19 cellular contexts compared by ENCODE assay signal in the genomic region with DNA sequence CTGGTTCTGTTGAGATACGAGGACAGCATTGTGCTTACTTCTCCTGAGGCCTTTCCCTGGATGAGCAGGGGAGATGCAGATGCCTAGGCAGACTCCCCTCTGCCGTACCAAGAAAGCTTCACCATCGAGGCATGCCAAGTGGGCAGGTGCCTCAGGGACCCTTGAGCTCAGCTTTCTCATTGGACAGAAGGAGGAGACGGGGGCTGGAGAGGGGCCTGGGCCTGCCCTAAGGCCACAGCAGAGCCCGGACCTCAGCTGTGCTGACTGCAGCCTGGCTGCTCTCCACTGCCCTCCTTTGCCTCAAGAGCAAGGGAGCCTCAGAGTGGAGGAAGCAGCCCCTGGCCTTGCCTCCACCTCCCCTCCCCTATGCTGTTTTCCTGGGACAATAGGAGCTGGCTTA. TPM values are rescaled to one million over a fixed set of nuclear protein-coding genes. Genes with fewer than 3 reads are reported as not detected.
A peak's percentile ranks its signal among the peaks of the same experiment; 100 is the strongest.
DNase-seq lines count a peak whose midpoint lies in the region; ATAC-seq, FAIRE-seq and TF ChIP-seq lines count a peak whose summit lies in the region.
"Had no signal": no experiment of that assay in that cellular context is flagged by ENCODE, and none has a peak within 500 bp of the region (broad histone marks: within the 10 kb centered on the region; RNA-seq: fewer than 3 reads in every experiment).

No MANE protein-coding gene starts in this region.

- H3K4me2 ChIP-seq in SK-N-SH = no peak overlapping the region
- no peak overlapping the region for H3K4me2 ChIP-seq in GM12878 (ENCODE audit: control insufficient read depth, insufficient read depth)
- H3K4me2 ChIP-seq: BLaER1 had no signal

- TF ChIP-seq RAD21 in SK-N-SH (IDR thresholded peaks at IDR 0.05; ENCODE audit: low read length) (no peak), GM12878 (IDR thresholded peaks at IDR 0.05; ENCODE audit: insufficient read depth, low read depth, low read length) (no peak)

- H3K79me2 ChIP-seq in SK-N-SH (ENCODE audit: insufficient read depth) (no peaks in the 10 kb centered on the region), GM12878 (ENCODE audit: control insufficient read depth, insufficient read depth, low read length) (no peaks in the 10 kb centered on the region)

- TF ChIP-seq CTCF in SK-N-SH (IDR thresholded peaks at IDR 0.05) = no peak
- no peak for TF ChIP-seq CTCF in GM12878 (IDR thresholded peaks at IDR 0.05 in 2 of 3, conservative IDR thresholded peaks at IDR 0.05 in 1 of 3; ENCODE audit: control insufficient read depth in 2 of 3, extremely low read depth in 1 of 3, insufficient read depth in 1 of 3, low read depth in 3 of 3, low read length in 3 of 3)

- H3K36me3 Mint-ChIP-seq in stimulated activated memory B cell treated with anti-CD40 and anti-IgM and Interleukin-4, amounts not matched to agents 10 μg/mL and 1 μg/mL and 100 μg/mL, for 72 hours = no peaks in the 10 kb centered on the region
- H3K36me3 Mint-ChIP-seq: CD8-positive, alpha-beta memory T cell had no signal

- SMC1A ChIA-PET in GM12878 (lab: Charles Lee; ENCODE audit: uncharacterized antibody, unreplicated experiment) = no interaction called here

- RAD21 ChIA-PET in GM12878 (lab: Charles Lee; ENCODE audit: unreplicated experiment) = no interaction called here

- no peaks in the 10 kb centered on the region for H3F3A ChIP-seq in SK-N-SH (replicated peaks; ENCODE audit: insufficient read depth)

- TF ChIP-seq POLR2A in GM12878 (IDR thresholded peaks at IDR 0.05; ENCODE audit: low read depth, low read length) = no peak

- H2AFZ ChIP-seq in SK-N-SH (ENCODE audit: low read depth) (no peak overlapping the region), GM12878 (ENCODE audit: control insufficient read depth, low read depth, low read length) (no peak overlapping the region)
- H2AFZ ChIP-seq: GM23248 had no signal

- H3K9ac ChIP-seq in SK-N-SH = no peak overlapping the region
- no peak overlapping the region for H3K9ac ChIP-seq in GM12878 (ENCODE audit: control insufficient read depth, insufficient read depth, low read length)
- H3K9ac ChIP-seq: BLaER1, GM23248 had no signal

- ATAC-seq in SK-N-SH treated with all-trans-retinoic acid at 6 μM for 48 hours (peak; percentile 25; the same call in 1 of the 3 replicates), GM12878 (peak; percentile 21; the same call in 2 of the 3 replicates), HG03469 (IDR thresholded peaks at IDR 0.05; ENCODE audit: unreplicated experiment) (no peak)
- ATAC-seq in stimulated activated memory B cell treated with anti-CD40 and anti-IgM and Interleukin-4, amounts not matched to agents 10 μg/mL and 1 μg/mL and 100 μg/mL, for 72 hours = peak; percentile 42

- H3K4me1 ChIP-seq in SK-N-SH (ENCODE audit: control insufficient read depth in 1 of 2, insufficient read depth in 2 of 2, low read depth in 1 of 2, low read length in 1 of 2) (no peaks in the 10 kb centered on the region), GM12878 (ENCODE audit: control insufficient read depth, insufficient read depth, low read length) (no peaks in the 10 kb centered on the region)

- H3K9me2 ChIP-seq in SK-N-SH = no peaks in the 10 kb centered on the region

- no peak for FAIRE-seq in GM12878 (lab: Jason Lieb, UNC)

- no peak overlapping the region for H3K27ac Mint-ChIP-seq in stimulated activated memory B cell treated with anti-CD40 and anti-IgM and Interleukin-4, amounts not matched to agents 10 μg/mL and 1 μg/mL and 100 μg/mL, for 72 hours
- H3K27ac Mint-ChIP-seq: CD8-positive, alpha-beta memory T cell; H9 had no signal

- CTCF ChIA-PET in SK-N-SH (lab: Yijun Ruan, JAX) = no interaction called here
- CTCF ChIA-PET in GM12878 (lab: Yijun Ruan, JAX) = no interaction called here

- H3K36me3 ChIP-seq in SK-N-SH (replicated peaks in 1 of 2; ENCODE audit: control insufficient read depth in 1 of 2, insufficient read depth in 2 of 2, low read length in 1 of 2) (no peaks in the 10 kb centered on the region), GM12878 (ENCODE audit: control insufficient read depth in 2 of 2, insufficient read depth in 2 of 2, low read length in 1 of 2) (no peaks in the 10 kb centered on the region)
- H3K36me3 ChIP-seq: BLaER1 had no signal

- H3K27me3 Mint-ChIP-seq in stimulated activated memory B cell treated with anti-CD40 and anti-IgM and Interleukin-4, amounts not matched to agents 10 μg/mL and 1 μg/mL and 100 μg/mL, for 72 hours = peaks cover 13% of the 10 kb centered on the region

- in situ Hi-C loops in GM12878 (cut with MboI) = no loop called here

- DNase-seq in SK-N-SH = no peak
- DNase-seq in GM12878 (ENCODE audit: low read depth, low spot score) = no peak
- peak; percentile 71 for DNase-seq in mesenteric fat pad (ENCODE audit: low spot score)
- DNase-seq in NOMO-1 treated with dmso at 0.1 percent for 144 hours (lab: John Stamatoyannopoulos, UW; ENCODE audit: unreplicated experiment) = no peak
- DNase-seq in midbrain (lab: John Stamatoyannopoulos, UW) = no peak
- DNase-seq: AML-193; Caco-2; CD8-positive, alpha-beta memory T cell; DND-41; GDM1; GM23248; H9 had no signal

- intact Hi-C loops in GM12878 (cut with micrococcal nuclease; ENCODE audit: unreplicated experiment) = loop anchor here (1.0 kb wide), 1 partner anchor 15 kb away; no protein-coding TSS in a partner anchor

- no peak overlapping the region for H3K4me3 Mint-ChIP-seq in stimulated activated memory B cell treated with anti-CD40 and anti-IgM and Interleukin-4, amounts not matched to agents 10 μg/mL and 1 μg/mL and 100 μg/mL, for 72 hours
- H3K4me3 Mint-ChIP-seq: CD8-positive, alpha-beta memory T cell; H9 had no signal

- POLR2A ChIA-PET in SK-N-SH (lab: Yijun Ruan, JAX) = no interaction called here
- POLR2A ChIA-PET in GM12878 (lab: Charles Lee) = no interaction called here

- no peaks in the 10 kb centered on the region for H3K27me3 ChIP-seq in SK-N-SH (ENCODE audit: insufficient read depth)
- H3K27me3 ChIP-seq in GM12878 (replicated peaks in 1 of 2; ENCODE audit: control insufficient read depth in 2 of 2, insufficient read depth in 2 of 2, low read length in 1 of 2) = no peaks in the 10 kb centered on the region
- H3K27me3 ChIP-seq: BLaER1 had no signal

- WGBS in SK-N-SH (ENCODE audit: low lambda C conversion rate) = 63% methylated on average over 3 of the region's 5 CpGs
- 42% methylated on average over 5 of the region's 5 CpGs for WGBS in GM12878 (ENCODE audit: insufficient coverage, insufficient replicate concordance, low lambda C conversion rate, missing lambda C conversion rate)

- peaks cover 3% of the 10 kb centered on the region for H3K9me3 Mint-ChIP-seq in stimulated activated memory B cell treated with anti-CD40 and anti-IgM and Interleukin-4, amounts not matched to agents 10 μg/mL and 1 μg/mL and 100 μg/mL, for 72 hours
- H3K9me3 Mint-ChIP-seq: H9 had no signal

- TF ChIP-seq EP300 in SK-N-SH (IDR thresholded peaks at IDR 0.05; ENCODE audit: borderline replicate concordance in 1 of 2, low read depth in 1 of 2, low read length in 1 of 2) = no peak
- TF ChIP-seq EP300 in GM12878 (IDR thresholded peaks at IDR 0.05; ENCODE audit: borderline replicate concordance in 1 of 2, control insufficient read depth in 1 of 2, low read depth in 2 of 2, low read length in 2 of 2) = no peak

- H3K4me3 ChIP-seq in SK-N-SH (ENCODE audit: low read depth in 2 of 2, low read length in 1 of 2) (no peak overlapping the region), GM12878 (no peak overlapping the region)
- H3K4me3 ChIP-seq: BLaER1, GM23248 had no signal

- no TSS peak for BruUV-seq in GM12878 (replicated peaks; lab: Mats Ljungman, UMichigan)

- no peaks in the 10 kb centered on the region for H4K20me1 ChIP-seq in SK-N-SH (ENCODE audit: insufficient read depth)
- H4K20me1 ChIP-seq in GM12878 (ENCODE audit: control insufficient read depth, insufficient read depth) = no peaks in the 10 kb centered on the region
- H4K20me1 ChIP-seq: BLaER1 had no signal

- H3K9me3 ChIP-seq in SK-N-SH (no peaks in the 10 kb centered on the region), GM12878 (replicated peaks; ENCODE audit: control insufficient read depth, insufficient read depth, low read length) (no peaks in the 10 kb centered on the region)
- H3K9me3 ChIP-seq: BLaER1, Caco-2 had no signal

- no peak overlapping the region for H3K27ac ChIP-seq in SK-N-SH (ENCODE audit: low read depth in 2 of 2, low read length in 1 of 2)
- H3K27ac ChIP-seq in GM12878 (ENCODE audit: control insufficient read depth, insufficient read depth) = no peak overlapping the region
- H3K27ac ChIP-seq: 22Rv1, BLaER1, GM23248 had no signal

- no peaks in the 10 kb centered on the region for H3K4me1 Mint-ChIP-seq in stimulated activated memory B cell treated with anti-CD40 and anti-IgM and Interleukin-4, amounts not matched to agents 10 μg/mL and 1 μg/mL and 100 μg/mL, for 72 hours
- H3K4me1 Mint-ChIP-seq: CD8-positive, alpha-beta memory T cell had no signal

RNA-seq across cellular contexts. Expression of gene SERPINA2, which starts 1.5 kb away (rescaled TPM):
- polyA plus RNA-seq in SK-N-SH (2012; rRNA removed) (not detected in 2 replicates), GM12878 (2011; rRNA removed) (not detected in 2 replicates), GM12878 (2014; fragmentation: Illumina TruSeq; extraction: Trizol) (not detected in 2 replicates), GM12878 (2014; fragmentation: Nextera tagmentation; extraction: Ambion mirVana) (not detected), GM12878 (2014; rRNA removed) (not detected in 2 replicates), GM12878 (2016; fragmentation: Nextera tagmentation; extraction: Ambion mirVana) (not detected)
- not detected in 2 replicates for polyA plus RNA-seq in SK-N-SH (2012; cell fraction: cytosol; rRNA removed)
- not detected in 2 replicates for polyA plus RNA-seq in SK-N-SH (2012; cell fraction: nucleus; rRNA removed)
- not detected in 2 replicates for total RNA-seq in GM12878 (2013; cell fraction: nucleolus; rRNA removed)
- total RNA-seq in GM12878 (2014; rRNA removed) (not detected in 2 replicates), GM12878 (2014; rRNA removed; fragmentation: Illumina TruSeq; extraction: Trizol) (not detected in 2 replicates), GM12878 (2021) (not detected in 2 replicates), mesenteric fat pad (not detected)
- polyA plus RNA-seq in GM12878 (2011; ENCODE audit: low read depth) = not detected
- not detected in 2 replicates for polyA plus RNA-seq in GM12878 (2011; cell fraction: cytosol; rRNA removed)
- not detected in 2 replicates for polyA plus RNA-seq in GM12878 (2011; cell fraction: nucleus; rRNA removed)
- polyA plus RNA-seq in GM12878 (2012) = not detected in 2 replicates
- not detected in 2 replicates for polyA minus RNA-seq in GM12878 (2011; rRNA and poly(A)+ RNA removed)
- polyA minus RNA-seq in GM12878 (2011; cell fraction: cytosol; rRNA and poly(A)+ RNA removed) = not detected in 2 replicates
- polyA minus RNA-seq in GM12878 (2011; cell fraction: nucleus; rRNA and poly(A)+ RNA removed) = not detected in 2 replicates
- total RNA-seq: A673; Caco-2; CD8-positive, alpha-beta memory T cell; GM23248; H9; HT1080 had no signal
- polyA plus RNA-seq: CD8-positive, alpha-beta memory T cell; GM23248 had no signal

RNA-seq across cellular contexts. Expression of gene SERPINA1, which starts 23.4 kb away (rescaled TPM):
- polyA plus RNA-seq in SK-N-SH (2012; rRNA removed) (10.5 and 11.3 TPM in 2 replicates), GM12878 (2011; rRNA removed) (3.1 and 3.5 TPM in 2 replicates), GM12878 (2014; fragmentation: Illumina TruSeq; extraction: Trizol) (0.36 and 0.90 TPM in 2 replicates), GM12878 (2014; fragmentation: Nextera tagmentation; extraction: Ambion mirVana) (under 1 TPM; 0.29 to 0.62 TPM), GM12878 (2014; rRNA removed) (0.33 and 1.0 TPM in 2 replicates), GM12878 (2016; fragmentation: Nextera tagmentation; extraction: Ambion mirVana) (under 1 TPM; 0.16 to 0.17 TPM)
- polyA plus RNA-seq in SK-N-SH (2012; cell fraction: cytosol; rRNA removed) = 9.8 and 10.6 TPM in 2 replicates
- 4.5 and 6.2 TPM in 2 replicates for polyA plus RNA-seq in SK-N-SH (2012; cell fraction: nucleus; rRNA removed)
- total RNA-seq in GM12878 (2013; cell fraction: nucleolus; rRNA removed) = not detected in 2 replicates
- total RNA-seq in GM12878 (2014; rRNA removed) (0.40 and 0.87 TPM in 2 replicates), GM12878 (2014; rRNA removed; fragmentation: Illumina TruSeq; extraction: Trizol) (0.45 and 0.60 TPM in 2 replicates), GM12878 (2021) (5.1 and 6.6 TPM in 2 replicates), mesenteric fat pad (41.6 TPM)
- 0.31 TPM for polyA plus RNA-seq in GM12878 (2011; ENCODE audit: low read depth)
- polyA plus RNA-seq in GM12878 (2011; cell fraction: cytosol; rRNA removed) = 3.8 and 4.1 TPM in 2 replicates
- polyA plus RNA-seq in GM12878 (2011; cell fraction: nucleus; rRNA removed) = 1.3 and 2.8 TPM in 2 replicates
- 0.34 and 1.2 TPM in 2 replicates for polyA plus RNA-seq in GM12878 (2012)
- 4.6 and 6.6 TPM in 2 replicates for polyA minus RNA-seq in GM12878 (2011; rRNA and poly(A)+ RNA removed)
- polyA minus RNA-seq in GM12878 (2011; cell fraction: cytosol; rRNA and poly(A)+ RNA removed) = not detected in 2 replicates
- 1.8 and 1.9 TPM in 2 replicates for polyA minus RNA-seq in GM12878 (2011; cell fraction: nucleus; rRNA and poly(A)+ RNA removed)
- total RNA-seq: A673, H9 had no signal
- polyA plus RNA-seq: CD8-positive, alpha-beta memory T cell had no signal

RNA-seq across cellular contexts. Expression of gene SERPINA6, which starts 41.8 kb away (rescaled TPM):
- polyA plus RNA-seq in SK-N-SH (2012; rRNA removed) (0.46 and 0.65 TPM in 2 replicates), GM12878 (2011; rRNA removed) (0.27 TPM in 1 of 2 replicates, not detected in the other), GM12878 (2014; fragmentation: Illumina TruSeq; extraction: Trizol) (not detected in 2 replicates), GM12878 (2014; fragmentation: Nextera tagmentation; extraction: Ambion mirVana) (not detected), GM12878 (2014; rRNA removed) (not detected in 2 replicates), GM12878 (2016; fragmentation: Nextera tagmentation; extraction: Ambion mirVana) (under 1 TPM in 1 of 2 experiments, not detected in 1; 0.11 TPM)
- polyA plus RNA-seq in SK-N-SH (2012; cell fraction: cytosol; rRNA removed) = 0.32 and 0.56 TPM in 2 replicates
- polyA plus RNA-seq in SK-N-SH (2012; cell fraction: nucleus; rRNA removed) = 0.20 and 0.29 TPM in 2 replicates
- total RNA-seq in GM12878 (2013; cell fraction: nucleolus; rRNA removed) = not detected in 2 replicates
- total RNA-seq in GM12878 (2014; rRNA removed) (0.23 TPM in 1 of 2 replicates, not detected in the other), GM12878 (2014; rRNA removed; fragmentation: Illumina TruSeq; extraction: Trizol) (not detected in 2 replicates), GM12878 (2021) (0.24 TPM in 1 of 2 replicates, not detected in the other), mesenteric fat pad (not detected)
- polyA plus RNA-seq in GM12878 (2011; ENCODE audit: low read depth) = not detected
- 0.19 and 0.22 TPM in 2 replicates for polyA plus RNA-seq in GM12878 (2011; cell fraction: cytosol; rRNA removed)
- polyA plus RNA-seq in GM12878 (2011; cell fraction: nucleus; rRNA removed) = 0.09 and 0.19 TPM in 2 replicates
- polyA plus RNA-seq in GM12878 (2012) = not detected in 2 replicates
- polyA minus RNA-seq in GM12878 (2011; rRNA and poly(A)+ RNA removed) = 0.31 TPM in 1 of 2 replicates, not detected in the other
- polyA minus RNA-seq in GM12878 (2011; cell fraction: cytosol; rRNA and poly(A)+ RNA removed) = not detected in 2 replicates
- 0.24 TPM in 1 of 2 replicates, not detected in the other for polyA minus RNA-seq in GM12878 (2011; cell fraction: nucleus; rRNA and poly(A)+ RNA removed)
- total RNA-seq: A673; CD8-positive, alpha-beta memory T cell; GM23248; H9 had no signal
- polyA plus RNA-seq: CD8-positive, alpha-beta memory T cell; GM23248 had no signal
